Comparison of ENCODE assay signal across 10 cellular contexts in the genomic region with DNA sequence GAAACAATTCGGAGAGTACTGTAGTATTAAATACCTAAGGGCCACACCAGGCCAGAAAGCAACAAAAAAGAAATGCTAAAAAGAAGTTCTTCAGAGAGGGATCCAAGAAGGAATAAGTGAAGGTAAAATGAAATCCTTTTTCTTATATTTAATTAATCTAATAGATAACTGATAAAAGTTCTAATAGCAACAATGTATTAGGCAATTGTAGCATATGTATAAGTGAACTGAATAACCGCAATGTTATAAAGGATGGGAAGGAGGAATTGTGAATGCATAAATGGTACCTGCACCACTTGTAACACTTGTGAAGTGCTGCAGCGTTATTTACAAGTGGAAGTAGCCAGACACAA. TPM values are rescaled to one million over a fixed set of nuclear protein-coding genes. Genes with fewer than 3 reads are reported as not detected.
DNase-seq lines count a peak whose midpoint lies in the region; ATAC-seq and TF ChIP-seq lines count a peak whose summit lies in the region.
"Had no signal": no experiment of that assay in that cellular context is flagged by ENCODE, and none has a peak within 500 bp of the region (broad histone marks: within the 10 kb centered on the region; RNA-seq: fewer than 3 reads in every experiment).

No MANE protein-coding gene starts in this region.

- H3K27me3 ChIP-seq in left ventricle myocardium inferior (ENCODE audit: low read depth) (no peaks in the 10 kb centered on the region), RWPE2 (ENCODE audit: insufficient read depth, poor library complexity, severe bottlenecking) (no peaks in the 10 kb centered on the region)
- H3K27me3 ChIP-seq: esophagus muscularis mucosa had no signal

- H3K4me1 Mint-ChIP-seq in type B pancreatic cell (ENCODE audit: unreplicated experiment): peaks cover 11% of the 10 kb centered on the region

- H3K4me1 ChIP-seq in left ventricle myocardium inferior: peaks cover 28% of the 10 kb centered on the region
- H3K4me1 ChIP-seq in RWPE2 (ENCODE audit: insufficient read depth, poor library complexity, severe bottlenecking): peaks cover 22% of the 10 kb centered on the region

- H3K36me3 ChIP-seq in left ventricle myocardium inferior (no peaks in the 10 kb centered on the region), RWPE2 (ENCODE audit: low read depth) (no peaks in the 10 kb centered on the region)
- H3K36me3 ChIP-seq: esophagus muscularis mucosa, WERI-Rb-1 had no signal

- intact Hi-C loops in left ventricle myocardium inferior (cut with micrococcal nuclease): no loop called here
- intact Hi-C loops in left cardiac atrium (cut with DNase I): loop anchor here in 1 of 2 donors (2.0 kb wide), 1 partner anchor 432 kb away; no protein-coding TSS in a partner anchor

- no peaks in the 10 kb centered on the region for H3K36me3 Mint-ChIP-seq in type B pancreatic cell

- no peak for ATAC-seq in left cardiac atrium
- ATAC-seq in RWPE2 (ENCODE audit: low read depth): no peak
- ATAC-seq in HG03039 (IDR thresholded peaks at IDR 0.05; ENCODE audit: unreplicated experiment): no peak

- TF ChIP-seq CTCF in left ventricle myocardium inferior (IDR thresholded peaks at IDR 0.05; ENCODE audit: borderline replicate concordance) (no peak), RWPE2 (IDR thresholded peaks at IDR 0.05; ENCODE audit: poor library complexity, severe bottlenecking) (peak; percentile 72), foreskin fibroblast (IDR thresholded peaks at IDR 0.05; ENCODE audit: low read depth, low read length) (no peak), type B pancreatic cell (conservative IDR thresholded peaks at IDR 0.05) (peak; percentile 18)

- H3K27me3 Mint-ChIP-seq in type B pancreatic cell: peaks cover 8% of the 10 kb centered on the region

- peak overlapping the region; percentile 58 for H3K4me3 ChIP-seq in left ventricle myocardium inferior
- H3K4me3 ChIP-seq in RWPE2 (ENCODE audit: severe bottlenecking): peak overlapping the region; percentile 24
- peak overlapping the region; percentile 49 to 56 for H3K4me3 ChIP-seq in foreskin fibroblast (ENCODE audit: low read depth in 1 of 2, low read length in 2 of 2)

- H3K9me3 ChIP-seq in left ventricle myocardium inferior (replicated peaks): no peaks in the 10 kb centered on the region
- H3K9me3 ChIP-seq in RWPE2 (ENCODE audit: severe bottlenecking): no peaks in the 10 kb centered on the region
- H3K9me3 ChIP-seq: esophagus muscularis mucosa had no signal

- H3K4me3 Mint-ChIP-seq in type B pancreatic cell: no peak overlapping the region

- H3K9me3 Mint-ChIP-seq in type B pancreatic cell: no peaks in the 10 kb centered on the region

- DNase-seq in left ventricle myocardium inferior: no peak
- DNase-seq in left cardiac atrium: no peak
- no peak for DNase-seq in RWPE2 (ENCODE audit: low spot score)
- DNase-seq in foreskin fibroblast: no peak
- DNase-seq in type B pancreatic cell (ENCODE audit: extremely low spot score, unreplicated experiment): no peak
- no peak for DNase-seq in ecto neural progenitor cell (ENCODE audit: low spot score)
- DNase-seq in retina: no peak

- no peak overlapping the region for H3K27ac Mint-ChIP-seq in type B pancreatic cell

- H3K27ac ChIP-seq in left ventricle myocardium inferior (replicated peaks): no peak overlapping the region
- H3K27ac ChIP-seq in RWPE2 (ENCODE audit: poor library complexity, severe bottlenecking): peak overlapping the region; percentile 98
- H3K27ac ChIP-seq: esophagus muscularis mucosa had no signal

RNA-seq across cellular contexts. Expression of a gene that starts 21.8 kb away (rescaled TPM):
- total RNA-seq in left ventricle myocardium inferior (400 TPM), left cardiac atrium (100 to 1,000 TPM; 751 to 893 TPM), type B pancreatic cell (ENCODE audit: low replicate concordance) (1,269 and 1,391 TPM in 2 replicates)

RNA-seq across cellular contexts. Expression of a gene that starts 43.7 kb away (rescaled TPM):
- total RNA-seq in left ventricle myocardium inferior (90.2 TPM), left cardiac atrium (10 to 100 TPM; 71.2 to 81.0 TPM), type B pancreatic cell (ENCODE audit: low replicate concordance) (61.4 and 62.2 TPM in 2 replicates)

RNA-seq across cellular contexts. Expression of a gene that starts 46.4 kb away (rescaled TPM):
- total RNA-seq in left ventricle myocardium inferior (0.49 TPM), left cardiac atrium (1 to 10 TPM in 1 of 2 donors, under 1 TPM in 1; 0.91 to 1.3 TPM), type B pancreatic cell (ENCODE audit: low replicate concordance) (2.1 and 3.3 TPM in 2 replicates)

Comparison
In these comparisons a context has a peak if more than half of its experiments do, and no peak if none do; other contexts are left out.
1. CTCF ChIP-seq: peak in RWPE2 (single experiment) and type B pancreatic cell (single experiment); none in left ventricle myocardium inferior (single experiment) and foreskin fibroblast (single experiment).
2. Peak in every context shown above with its lines, with median percentiles within 50 percentile points of each other: H3K4me3 ChIP-seq.